ENCODE assay signal across 9 cellular contexts in genomic region chr5:139177809-139178581, GRCh38. TPM values are rescaled to one million over a fixed set of nuclear protein-coding genes. Genes with fewer than 3 reads are reported as not detected.
DNase-seq lines count a peak whose midpoint lies in the region; ATAC-seq and TF ChIP-seq lines count a peak whose summit lies in the region.
"Had no signal": no experiment of that assay in that cellular context is flagged by ENCODE, and none has a peak within 500 bp of the region (broad histone marks: within the 10 kb centered on the region; RNA-seq: fewer than 3 reads in every experiment).

No MANE protein-coding gene starts in this region.

- H3K9me2 ChIP-seq in OCI-LY1 (ENCODE audit: low read depth, low read length), result no peaks in the 10 kb centered on the region

- no peak overlapping the region for H2AFZ ChIP-seq in OCI-LY1 (ENCODE audit: low read length)

- H3K27ac Mint-ChIP-seq in activated CD4-positive, alpha-beta memory T cell treated with anti-CD3 and anti-CD28 coated beads, Interleukin-2, amount 10 ng/mL, durations not matched to agents 7 days and 5 days, result no peak overlapping the region
- H3K27ac Mint-ChIP-seq: activated T-cell treated with anti-CD3 and anti-CD28 coated beads, Interleukin-2, amount 50 U/mL, for 72 hours had no signal

- H3K4me2 ChIP-seq in OCI-LY1 (ENCODE audit: low read length), result peak overlapping the region; percentile 27; the same call in 1 of the 2 replicates

- H3F3A ChIP-seq in OCI-LY1 (ENCODE audit: insufficient read depth, low read length), result no peaks in the 10 kb centered on the region

- no peak overlapping the region for H3K4me3 ChIP-seq in OCI-LY1 (ENCODE audit: low read depth, low read length, poor library complexity, severe bottlenecking)
- no peak overlapping the region for H3K4me3 ChIP-seq in left ventricle myocardium inferior
- H3K4me3 ChIP-seq in thyroid gland (replicated peaks in 1 of 3), result no peak overlapping the region
- no peak overlapping the region for H3K4me3 ChIP-seq in MG63

- CTCF ChIA-PET in activated CD4-positive, alpha-beta memory T cell treated with anti-CD3 and anti-CD28 coated beads, Interleukin-2, amount 10 ng/mL, durations not matched to agents 7 days and 5 days (lab: Charles Lee), result no interaction called here

- DNase-seq in DMS79 (lab: John Stamatoyannopoulos, UW) (peak; percentile 84), left ventricle myocardium inferior (peak; percentile 68), thyroid gland (peak; percentile 73 to 78), MG63 (no peak)
- no peak for DNase-seq in activated CD4-positive, alpha-beta memory T cell treated with anti-CD3 and anti-CD28 coated beads, Interleukin-2, amount 10 ng/mL, durations not matched to agents 7 days and 5 days
- no peak for DNase-seq in stimulated activated naive CD4-positive, alpha-beta T cell treated with Interleukin-2 at 50 U/mL for 16 hours (lab: John Stamatoyannopoulos, UW)
- DNase-seq: activated T-cell treated with anti-CD3 and anti-CD28 coated beads, Interleukin-2, amount 50 U/mL, for 72 hours had no signal

- TF ChIP-seq POLR2A in thyroid gland (IDR thresholded peaks at IDR 0.05), result no peak

- H4K20me1 ChIP-seq in OCI-LY1 (ENCODE audit: insufficient read depth, low read length), result no peaks in the 10 kb centered on the region

- H3K27me3 Mint-ChIP-seq in activated CD4-positive, alpha-beta memory T cell treated with anti-CD3 and anti-CD28 coated beads, Interleukin-2, amount 10 ng/mL, durations not matched to agents 7 days and 5 days, result no peaks in the 10 kb centered on the region

- TF ChIP-seq CTCF in OCI-LY1 (IDR thresholded peaks at IDR 0.05; ENCODE audit: low read length) (no peak), left ventricle myocardium inferior (IDR thresholded peaks at IDR 0.05; ENCODE audit: borderline replicate concordance) (no peak), thyroid gland (IDR thresholded peaks at IDR 0.05) (no peak)

- no peak overlapping the region for H3K4me3 Mint-ChIP-seq in activated CD4-positive, alpha-beta memory T cell treated with anti-CD3 and anti-CD28 coated beads, Interleukin-2, amount 10 ng/mL, durations not matched to agents 7 days and 5 days
- H3K4me3 Mint-ChIP-seq: activated T-cell treated with anti-CD3 and anti-CD28 coated beads, Interleukin-2, amount 50 U/mL, for 72 hours had no signal

- H3K36me3 ChIP-seq in OCI-LY1 (ENCODE audit: insufficient read depth, low read length) (no peaks in the 10 kb centered on the region), left ventricle myocardium inferior (no peaks in the 10 kb centered on the region), thyroid gland (no peaks in the 10 kb centered on the region), MG63 (no peaks in the 10 kb centered on the region; the same call in 1 of the 2 replicates)

- ATAC-seq in HG02870 (IDR thresholded peaks at IDR 0.05; ENCODE audit: unreplicated experiment), result peak; percentile 45

- no peaks in the 10 kb centered on the region for H3K79me2 ChIP-seq in OCI-LY1 (ENCODE audit: insufficient read depth, low read length)

- H3K9me3 ChIP-seq in OCI-LY1 (ENCODE audit: low read length), result peaks cover 3% of the 10 kb centered on the region; the same call in 1 of the 2 replicates
- peaks cover 3% of the 10 kb centered on the region for H3K9me3 ChIP-seq in left ventricle myocardium inferior (replicated peaks)
- H3K9me3 ChIP-seq in thyroid gland, result no peaks in the 10 kb centered on the region
- H3K9me3 ChIP-seq in MG63, result peaks cover 10% of the 10 kb centered on the region

- no peak overlapping the region; the same call in 1 of the 2 replicates for H3K9ac ChIP-seq in OCI-LY1 (ENCODE audit: low read length)

- H3K27me3 ChIP-seq in OCI-LY1 (ENCODE audit: insufficient read depth, low read length), result no peaks in the 10 kb centered on the region
- H3K27me3 ChIP-seq in left ventricle myocardium inferior (ENCODE audit: low read depth), result no peaks in the 10 kb centered on the region
- H3K27me3 ChIP-seq in thyroid gland, result no peaks in the 10 kb centered on the region
- no peaks in the 10 kb centered on the region for H3K27me3 ChIP-seq in MG63

- H3K4me1 ChIP-seq in OCI-LY1 (ENCODE audit: insufficient read depth, low read length, severe bottlenecking) (peaks cover 25% of the 10 kb centered on the region), left ventricle myocardium inferior (peaks cover 61% of the 10 kb centered on the region), thyroid gland (peaks cover 47 to 51% of the 10 kb centered on the region in 2 donors)

- 20 to 75% methylated on average over 1 of the region's 1 CpG for WGBS in thyroid gland, 2 donors

- intact Hi-C loops in left ventricle myocardium inferior (cut with micrococcal nuclease) (no loop called here), thyroid gland (cut with DNase I) (no loop called here)

- H3K4me1 Mint-ChIP-seq in activated CD4-positive, alpha-beta memory T cell treated with anti-CD3 and anti-CD28 coated beads, Interleukin-2, amount 10 ng/mL, durations not matched to agents 7 days and 5 days, result peaks cover 5% of the 10 kb centered on the region

- H3K36me3 Mint-ChIP-seq in activated CD4-positive, alpha-beta memory T cell treated with anti-CD3 and anti-CD28 coated beads, Interleukin-2, amount 10 ng/mL, durations not matched to agents 7 days and 5 days (ENCODE audit: low read depth), result no peaks in the 10 kb centered on the region

- no peaks in the 10 kb centered on the region for H3K9me3 Mint-ChIP-seq in activated CD4-positive, alpha-beta memory T cell treated with anti-CD3 and anti-CD28 coated beads, Interleukin-2, amount 10 ng/mL, durations not matched to agents 7 days and 5 days
- H3K9me3 Mint-ChIP-seq: activated T-cell treated with anti-CD3 and anti-CD28 coated beads, Interleukin-2, amount 50 U/mL, for 72 hours had no signal

- peak overlapping the region; percentile 76 for H3K27ac ChIP-seq in OCI-LY1 (ENCODE audit: low read depth, low read length, poor library complexity, severe bottlenecking)
- H3K27ac ChIP-seq in left ventricle myocardium inferior (replicated peaks), result peak overlapping the region; percentile 88
- H3K27ac ChIP-seq in thyroid gland, result peak overlapping the region; percentile 54 to 76 (median 63)

- POLR2A ChIA-PET in activated CD4-positive, alpha-beta memory T cell treated with anti-CD3 and anti-CD28 coated beads, Interleukin-2, amount 10 ng/mL, durations not matched to agents 7 days and 5 days (lab: Charles Lee), result no interaction called here

RNA-seq across cellular contexts. Expression of gene SIL1, which starts 20.2 kb away (rescaled TPM):
- 39.3 TPM for total RNA-seq in left ventricle myocardium inferior
- 100 to 1,000 TPM in 2 of 4 donors, 10 to 100 TPM in 2; 57.5 to 103 (median 81.7) TPM for total RNA-seq in thyroid gland
- 10 to 100 TPM; 23.1 to 39.7 TPM for total RNA-seq in activated CD4-positive, alpha-beta memory T cell treated with anti-CD3 and anti-CD28 coated beads, Interleukin-2, amount 10 ng/mL, durations not matched to agents 7 days and 5 days
- 48.9 and 78.7 TPM in 2 replicates for total RNA-seq in MG63 (2014; rRNA removed; shearing (Covaris generic); ENCODE audit: low replicate concordance)

Comparison
In these comparisons a context has a peak if more than half of its experiments do, and no peak if none do; other contexts are left out.
1. DNase-seq: peak in DMS79 (single experiment), left ventricle myocardium inferior (single experiment) and thyroid gland (2 of 2); none in activated CD4-positive, alpha-beta memory T cell treated with anti-CD3 and anti-CD28 coated beads, Interleukin-2, amount 10 ng/mL, durations not matched to agents 7 days and 5 days (single experiment), stimulated activated naive CD4-positive, alpha-beta T cell treated with Interleukin-2 at 50 U/mL for 16 hours (single experiment) and MG63 (single experiment).
2. Peak in every context shown above with its lines, with median percentiles within 50 percentile points of each other: H3K27ac ChIP-seq.